8 cellular contexts compared by ENCODE assay signal in genomic region chr15:32994810-32995424, GRCh38.
A peak's percentile ranks its signal among the peaks of the same experiment; 100 is the strongest.
DNase-seq lines count a peak whose midpoint lies in the region; ATAC-seq, FAIRE-seq and TF ChIP-seq lines count a peak whose summit lies in the region.

No MANE protein-coding gene starts in this region.

- no peak for ATAC-seq in HG02571 (IDR thresholded peaks at IDR 0.05; ENCODE audit: unreplicated experiment)
- ATAC-seq in HG03280 (IDR thresholded peaks at IDR 0.05; ENCODE audit: unreplicated experiment) = no peak
- no peak for ATAC-seq in HG03025 (IDR thresholded peaks at IDR 0.05; ENCODE audit: low FRiP score, unreplicated experiment)

- DNase-seq in DMS114 treated with DMSO at 0.1 percent for 48 hours (lab: John Stamatoyannopoulos, UW; ENCODE audit: unreplicated experiment) = peak; percentile 51
- DNase-seq in KBM-7 = peak; percentile 51
- peak; percentile 44 for DNase-seq in kidney glomerular epithelial cell (lab: John Stamatoyannopoulos, UW)
- no peak for DNase-seq in GM12892 (ENCODE audit: insufficient read length)

- TF ChIP-seq POLR2A in GM12892 (IDR thresholded peaks at IDR 0.05; ENCODE audit: low read depth, low read length) = no peak

- no peak for FAIRE-seq in GM12892 (lab: Jason Lieb, UNC)

- no peak overlapping the region for H3K4me3 ChIP-seq in WI38 (ENCODE audit: low read depth, low read length)

- peak; percentile 37; the same call in 1 of the 2 replicates for TF ChIP-seq CTCF in WI38 (IDR thresholded peaks at IDR 0.05; ENCODE audit: low read depth, low read length)

- in situ Hi-C loops in KBM-7 (cut with MboI; ENCODE audit: low pct_unique_long_range_greater_than_20kb, low sequenced_read_pairs) = no loop called here
